ENCODE assay signal across 8 cellular contexts in the genomic region with DNA sequence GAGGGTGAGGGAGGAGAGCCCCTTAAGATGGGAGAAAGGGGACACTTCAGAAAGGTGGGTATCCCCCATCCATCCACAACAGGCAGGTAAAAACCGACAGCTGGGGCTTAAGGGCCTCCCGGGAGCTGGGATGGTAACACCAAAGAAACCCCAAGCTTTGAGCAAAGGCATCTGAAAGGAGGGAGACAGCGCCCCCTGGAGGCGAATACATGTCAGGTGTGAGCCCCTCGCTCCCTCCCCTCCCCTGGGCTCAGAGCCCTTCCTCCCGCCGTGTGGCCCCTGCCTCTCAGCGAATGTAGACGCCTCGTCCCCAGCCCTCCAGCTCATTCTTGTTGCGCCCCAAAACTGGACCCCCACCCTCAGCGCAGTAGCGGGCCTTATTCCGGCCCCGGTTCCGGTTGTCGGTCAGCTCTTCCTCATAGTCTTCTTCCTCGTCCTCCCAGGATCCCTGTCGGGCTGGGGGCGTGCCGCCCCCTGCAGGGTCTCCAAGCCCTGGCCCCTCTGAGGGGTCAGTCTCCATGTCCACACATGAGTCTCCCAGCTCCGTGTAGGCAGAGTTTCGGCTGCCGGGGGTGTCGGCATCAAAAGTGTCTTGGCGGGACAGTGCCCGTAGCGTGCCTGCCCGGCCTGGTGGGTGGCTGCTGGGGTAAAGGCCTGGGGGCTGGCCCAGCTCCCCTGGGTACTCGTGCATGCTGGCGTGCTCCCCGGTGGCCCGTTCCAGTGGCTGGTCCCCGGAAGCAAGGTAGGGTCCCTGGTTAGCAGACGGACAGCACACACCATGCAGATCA. TPM values are rescaled to one million over a fixed set of nuclear protein-coding genes. Genes with fewer than 3 reads are reported as not detected.
DNase-seq lines count a peak whose midpoint lies in the region; TF ChIP-seq lines count a peak whose summit lies in the region.

No MANE protein-coding gene starts in this region.

- no peaks in the 10 kb centered on the region for H3K79me1 ChIP-seq in mesendoderm (ENCODE audit: low read length)

- no peak overlapping the region for H2BK5ac ChIP-seq in mesendoderm (ENCODE audit: low read length)

- H3K27ac ChIP-seq in 22Rv1: no peak overlapping the region
- no peak overlapping the region for H3K27ac ChIP-seq in mesendoderm (ENCODE audit: low read depth, low read length)

- TF ChIP-seq CTCF in 22Rv1 (IDR thresholded peaks at IDR 0.05): peak; percentile 90
- TF ChIP-seq CTCF in GM13976 (IDR thresholded peaks at IDR 0.05; ENCODE audit: borderline replicate concordance, control extremely low read depth, extremely low read depth, insufficient read depth, missing control alignments): peak; percentile 77

- H2BK15ac ChIP-seq in mesendoderm (replicated peaks; ENCODE audit: low read depth): no peak overlapping the region

- H3K23ac ChIP-seq in mesendoderm (ENCODE audit: low read length): no peak overlapping the region

- no peak overlapping the region for H3K18ac ChIP-seq in mesendoderm (ENCODE audit: low read length)

- H3K27me3 ChIP-seq in mesendoderm (ENCODE audit: insufficient read depth, low read length, poor library complexity): no peaks in the 10 kb centered on the region

- no peaks in the 10 kb centered on the region for H3K79me2 ChIP-seq in mesendoderm (ENCODE audit: control insufficient read depth, insufficient read depth, low read length)

- peak; percentile 93 for DNase-seq in GM13976 (ENCODE audit: low spot score)
- peak; percentile 86 to 92 for DNase-seq in NCI-H524 (lab: John Stamatoyannopoulos, UW)
- DNase-seq in activated CD4-positive, alpha-beta T cell treated with anti-CD3 and anti-CD28 coated beads, Interleukin-2, amount 50 U/mL, for 48 hours: peak; percentile 76 to 82
- DNase-seq in ecto neural progenitor cell (ENCODE audit: low spot score): peak; percentile 94
- DNase-seq in mesendoderm: peak; percentile 87
- peak; percentile 46 to 74 for DNase-seq in stimulated activated CD8-positive, alpha-beta memory T cell treated with anti-CD3 and anti-CD28 coated beads, Interleukin-7, amount 100 ng/mL, for 1 hour (ENCODE audit: low read depth in 2 of 2)
- no peak for DNase-seq in GF-D8 (lab: John Stamatoyannopoulos, UW)

- H3K4me1 ChIP-seq in mesendoderm (ENCODE audit: control insufficient read depth, low read depth, low read length): no peaks in the 10 kb centered on the region

- no peak overlapping the region for H2AK5ac ChIP-seq in mesendoderm (ENCODE audit: low read length)

- H2BK120ac ChIP-seq in mesendoderm (ENCODE audit: low read depth, low read length): no peak overlapping the region

- no peak overlapping the region for H4K5ac ChIP-seq in mesendoderm (ENCODE audit: low read length)

- no peak overlapping the region for H3K56ac ChIP-seq in mesendoderm (ENCODE audit: low read length)

- in situ Hi-C loops in GM13976 (cut with MboI; ENCODE audit: low sequenced_read_pairs, unreplicated experiment): no loop called here

- peak overlapping the region; percentile 2 for H3K9ac ChIP-seq in mesendoderm (ENCODE audit: low read length)

- H3K4ac ChIP-seq in mesendoderm (ENCODE audit: low read depth, low read length): no peak overlapping the region

- H3K36me3 ChIP-seq in mesendoderm (ENCODE audit: control insufficient read depth, insufficient read depth, low read length): no peaks in the 10 kb centered on the region

- H3K4me2 ChIP-seq in mesendoderm (ENCODE audit: low read length): no peak overlapping the region

- H4K8ac ChIP-seq in mesendoderm (ENCODE audit: low read depth, low read length): no peak overlapping the region

- H3K4me3 ChIP-seq in mesendoderm (ENCODE audit: low read length): no peak overlapping the region

- WGBS in mesendoderm (ENCODE audit: extremely low coverage, insufficient coverage, low lambda C conversion rate): no CpG with 5 or more reads among the region's 35 CpGs

RNA-seq across cellular contexts. Expression of gene ARL5C, which starts 9.1 kb away (rescaled TPM):
- not detected for polyA plus RNA-seq in mesendoderm (2013, experiment 1 of 2)
- polyA plus RNA-seq in mesendoderm (2013, experiment 2 of 2): not detected

RNA-seq across cellular contexts. Expression of gene CACNB1, which starts 22.4 kb away (rescaled TPM):
- polyA plus RNA-seq in mesendoderm (2013, experiment 1 of 2): 4.3 TPM
- polyA plus RNA-seq in mesendoderm (2013, experiment 2 of 2): 4.5 TPM

RNA-seq across cellular contexts. Expression of gene PLXDC1, which starts 23.7 kb away (rescaled TPM):
- polyA plus RNA-seq in mesendoderm (2013, experiment 1 of 2): 0.44 TPM
- polyA plus RNA-seq in mesendoderm (2013, experiment 2 of 2): 0.24 TPM

RNA-seq across cellular contexts. Expression of gene RPL19, which starts 25.0 kb away (rescaled TPM):
- polyA plus RNA-seq in mesendoderm (2013, experiment 1 of 2): 2,776 TPM
- 2,856 TPM for polyA plus RNA-seq in mesendoderm (2013, experiment 2 of 2)

RNA-seq across cellular contexts. Expression of gene STAC2, which starts 50.6 kb away (rescaled TPM):
- 0.70 TPM for polyA plus RNA-seq in mesendoderm (2013, experiment 1 of 2)
- polyA plus RNA-seq in mesendoderm (2013, experiment 2 of 2): 0.70 TPM
